Comparison of ENCODE assay signal across 1 cellular context in the genomic region with DNA sequence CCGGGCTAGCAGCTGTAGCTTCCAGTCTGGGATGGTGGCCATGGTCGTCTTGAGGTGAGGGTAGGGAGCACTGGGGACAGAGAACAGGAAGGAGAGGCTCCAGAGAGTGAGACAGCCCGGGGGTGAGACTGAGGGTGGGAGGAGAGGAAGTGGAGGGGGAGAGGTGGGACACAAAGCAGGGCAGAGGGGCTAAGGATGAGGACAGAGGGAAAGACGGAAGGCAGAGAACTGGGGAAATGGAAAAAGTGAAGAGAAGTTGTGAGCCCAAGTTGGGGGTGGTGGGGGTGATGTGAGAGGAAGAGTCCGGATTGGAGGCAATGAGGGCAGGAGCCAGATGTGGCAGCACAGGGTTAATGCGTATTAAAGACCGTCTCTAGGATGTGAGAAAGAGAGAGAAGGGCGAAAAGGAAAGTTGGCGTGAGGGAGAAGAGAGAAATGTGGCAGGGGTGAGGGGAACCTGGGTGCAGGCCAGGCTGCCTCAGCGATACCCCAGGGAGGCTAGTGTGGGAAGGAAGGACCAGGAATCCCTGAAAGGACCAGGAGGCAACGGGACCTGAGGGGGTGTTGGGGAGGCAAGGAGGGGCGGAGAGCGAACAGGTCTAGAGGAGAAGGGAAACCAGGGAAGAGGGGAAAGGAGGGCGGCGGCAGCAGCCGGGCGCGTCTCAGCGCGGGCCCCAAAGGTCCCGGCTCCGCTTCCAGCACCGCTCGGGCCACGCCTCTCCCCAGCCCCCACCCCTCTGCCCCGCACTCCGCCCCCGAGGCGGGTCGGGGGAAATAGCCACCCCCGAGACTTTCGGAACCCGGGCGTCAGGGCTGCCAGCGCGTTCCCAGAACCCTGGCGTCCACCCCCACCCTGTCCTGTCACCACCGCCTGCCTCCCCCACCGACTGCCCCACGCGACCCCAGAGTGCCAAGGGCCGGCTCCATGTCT.
TF ChIP-seq lines count a peak whose summit lies in the region.

PPP1R18 (minus strand) TSS at position 669 of the 931 bp plus-strand sequence; CDS start at position 42, 627 bp downstream.

TF ChIP-seq in HepG2, 621 proteins besides CTCF, POLR2A, EP300 and RAD21 (continued from another document and continues in another):
- TF ChIP-seq PRDM15 (CRISPR knock-in tag; IDR thresholded peaks at IDR 0.05) = no peak
- TF ChIP-seq ZGPAT (CRISPR knock-in tag; IDR thresholded peaks at IDR 0.05) = no peak
- TF ChIP-seq ZNF569 (CRISPR knock-in tag; IDR thresholded peaks at IDR 0.05; ENCODE audit: borderline replicate concordance) = no peak
- no peak for TF ChIP-seq ZNF570 (CRISPR knock-in tag; IDR thresholded peaks at IDR 0.05; ENCODE audit: borderline replicate concordance)
- peak; percentile 31; the same call in 1 of the 2 replicates for TF ChIP-seq ZNF441 (CRISPR knock-in tag; IDR thresholded peaks at IDR 0.05; ENCODE audit: borderline replicate concordance)
- TF ChIP-seq FOXK1 (CRISPR knock-in tag; IDR thresholded peaks at IDR 0.05; ENCODE audit: borderline replicate concordance, low read depth) = no peak
- TF ChIP-seq ZNF451 (CRISPR knock-in tag; IDR thresholded peaks at IDR 0.05) = no peak
- TF ChIP-seq HIVEP1 (CRISPR knock-in tag; IDR thresholded peaks at IDR 0.05) = no peak
- TF ChIP-seq HOXA5 (CRISPR knock-in tag; IDR thresholded peaks at IDR 0.05) = peak; percentile 35; the same call in 1 of the 2 replicates
- TF ChIP-seq ZNF563 (CRISPR knock-in tag; IDR thresholded peaks at IDR 0.05) = no peak
- no peak for TF ChIP-seq FOXA1 (IDR thresholded peaks at IDR 0.05)
- no peak for TF ChIP-seq FOXA1 (CRISPR knock-in tag; IDR thresholded peaks at IDR 0.05)
- TF ChIP-seq FLYWCH1 (CRISPR knock-in tag; IDR thresholded peaks at IDR 0.05) = 0 out of 2 replicates have a peak, but pooled peaks have one; percentile 8
- no peak for TF ChIP-seq ZC3H13 (CRISPR knock-in tag; IDR thresholded peaks at IDR 0.05)
- TF ChIP-seq, protein P1, sequence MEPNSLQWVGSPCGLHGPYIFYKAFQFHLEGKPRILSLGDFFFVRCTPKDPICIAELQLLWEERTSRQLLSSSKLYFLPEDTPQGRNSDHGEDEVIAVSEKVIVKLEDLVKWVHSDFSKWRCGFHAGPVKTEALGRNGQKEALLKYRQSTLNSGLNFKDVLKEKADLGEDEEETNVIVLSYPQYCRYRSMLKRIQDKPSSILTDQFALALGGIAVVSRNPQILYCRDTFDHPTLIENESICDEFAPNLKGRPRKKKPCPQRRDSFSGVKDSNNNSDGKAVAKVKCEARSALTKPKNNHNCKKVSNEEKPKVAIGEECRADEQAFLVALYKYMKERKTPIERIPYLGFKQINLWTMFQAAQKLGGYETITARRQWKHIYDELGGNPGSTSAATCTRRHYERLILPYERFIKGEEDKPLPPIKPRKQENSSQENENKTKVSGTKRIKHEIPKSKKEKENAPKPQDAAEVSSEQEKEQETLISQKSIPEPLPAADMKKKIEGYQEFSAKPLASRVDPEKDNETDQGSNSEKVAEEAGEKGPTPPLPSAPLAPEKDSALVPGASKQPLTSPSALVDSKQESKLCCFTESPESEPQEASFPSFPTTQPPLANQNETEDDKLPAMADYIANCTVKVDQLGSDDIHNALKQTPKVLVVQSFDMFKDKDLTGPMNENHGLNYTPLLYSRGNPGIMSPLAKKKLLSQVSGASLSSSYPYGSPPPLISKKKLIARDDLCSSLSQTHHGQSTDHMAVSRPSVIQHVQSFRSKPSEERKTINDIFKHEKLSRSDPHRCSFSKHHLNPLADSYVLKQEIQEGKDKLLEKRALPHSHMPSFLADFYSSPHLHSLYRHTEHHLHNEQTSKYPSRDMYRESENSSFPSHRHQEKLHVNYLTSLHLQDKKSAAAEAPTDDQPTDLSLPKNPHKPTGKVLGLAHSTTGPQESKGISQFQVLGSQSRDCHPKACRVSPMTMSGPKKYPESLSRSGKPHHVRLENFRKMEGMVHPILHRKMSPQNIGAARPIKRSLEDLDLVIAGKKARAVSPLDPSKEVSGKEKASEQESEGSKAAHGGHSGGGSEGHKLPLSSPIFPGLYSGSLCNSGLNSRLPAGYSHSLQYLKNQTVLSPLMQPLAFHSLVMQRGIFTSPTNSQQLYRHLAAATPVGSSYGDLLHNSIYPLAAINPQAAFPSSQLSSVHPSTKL (CRISPR knock-in tag; IDR thresholded peaks at IDR 0.05) = no peak
- TF ChIP-seq ZNF724P (CRISPR knock-in tag; IDR thresholded peaks at IDR 0.05; ENCODE audit: borderline replicate concordance) = no peak
- no peak for TF ChIP-seq ZNF33A (CRISPR knock-in tag; IDR thresholded peaks at IDR 0.05; ENCODE audit: borderline replicate concordance)
- no peak for TF ChIP-seq ATAD3A (CRISPR knock-in tag; IDR thresholded peaks at IDR 0.05)
- TF ChIP-seq MED1 (CRISPR knock-in tag; IDR thresholded peaks at IDR 0.05) = 0 out of 2 replicates have a peak, but pooled peaks have one; percentile 5
- TF ChIP-seq BCL6 (CRISPR knock-in tag; IDR thresholded peaks at IDR 0.05) = no peak
- no peak for TF ChIP-seq SMARCE1 (IDR thresholded peaks at IDR 0.05; ENCODE audit: borderline replicate concordance)
- no peak for TF ChIP-seq NFE2 (CRISPR knock-in tag; IDR thresholded peaks at IDR 0.05)
- TF ChIP-seq SAP130 (CRISPR knock-in tag; IDR thresholded peaks at IDR 0.05; ENCODE audit: low read depth) = 0 out of 2 replicates have a peak, but pooled peaks have one; percentile 4
- no peak for TF ChIP-seq NR0B2 (CRISPR knock-in tag; IDR thresholded peaks at IDR 0.05)
- no peak for TF ChIP-seq SNAI1 (CRISPR knock-in tag; IDR thresholded peaks at IDR 0.05; ENCODE audit: borderline replicate concordance)
- TF ChIP-seq JARID2 (CRISPR knock-in tag; IDR thresholded peaks at IDR 0.05; ENCODE audit: insufficient replicate concordance) = no peak
- TF ChIP-seq ZNF292 (CRISPR knock-in tag; IDR thresholded peaks at IDR 0.05; ENCODE audit: borderline replicate concordance, low read depth) = no peak
- TF ChIP-seq CHCHD3 (CRISPR knock-in tag; IDR thresholded peaks at IDR 0.05) = no peak
- no peak for TF ChIP-seq TBL1XR1 (IDR thresholded peaks at IDR 0.05; ENCODE audit: borderline replicate concordance, low read length, partially characterized antibody)
- no peak; the same call in 1 of the 2 replicates for TF ChIP-seq MXD1 (CRISPR knock-in tag; IDR thresholded peaks at IDR 0.05)
- TF ChIP-seq TCF7L2 (IDR thresholded peaks at IDR 0.05; ENCODE audit: low read depth, low read length) = no peak
- TF ChIP-seq, protein P2, sequence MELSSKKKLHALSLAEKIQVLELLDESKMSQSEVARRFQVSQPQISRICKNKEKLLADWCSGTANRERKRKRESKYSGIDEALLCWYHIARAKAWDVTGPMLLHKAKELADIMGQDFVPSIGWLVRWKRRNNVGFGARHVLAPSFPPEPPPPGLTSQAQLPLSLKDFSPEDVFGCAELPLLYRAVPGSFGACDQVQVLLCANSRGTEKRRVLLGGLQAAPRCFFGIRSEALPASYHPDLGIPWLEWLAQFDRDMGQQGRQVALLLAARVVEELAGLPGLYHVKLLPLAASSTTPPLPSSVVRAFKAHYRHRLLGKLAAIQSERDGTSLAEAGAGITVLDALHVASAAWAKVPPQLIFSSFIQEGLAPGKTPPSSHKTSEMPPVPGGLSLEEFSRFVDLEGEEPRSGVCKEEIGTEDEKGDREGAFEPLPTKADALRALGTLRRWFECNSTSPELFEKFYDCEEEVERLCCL (CRISPR knock-in tag; IDR thresholded peaks at IDR 0.05; ENCODE audit: borderline replicate concordance) = no peak
- 0 out of 2 replicates have a peak, but pooled peaks have one; percentile 32 for TF ChIP-seq ZNF431 (CRISPR knock-in tag; IDR thresholded peaks at IDR 0.05; ENCODE audit: borderline replicate concordance, low read depth)
- TF ChIP-seq HNF4G (IDR thresholded peaks at IDR 0.05; ENCODE audit: borderline replicate concordance, low read depth, low read length) = no peak
- no peak for TF ChIP-seq HNF4G (CRISPR knock-in tag; IDR thresholded peaks at IDR 0.05; ENCODE audit: borderline replicate concordance, low read depth)
- TF ChIP-seq, protein P3, sequence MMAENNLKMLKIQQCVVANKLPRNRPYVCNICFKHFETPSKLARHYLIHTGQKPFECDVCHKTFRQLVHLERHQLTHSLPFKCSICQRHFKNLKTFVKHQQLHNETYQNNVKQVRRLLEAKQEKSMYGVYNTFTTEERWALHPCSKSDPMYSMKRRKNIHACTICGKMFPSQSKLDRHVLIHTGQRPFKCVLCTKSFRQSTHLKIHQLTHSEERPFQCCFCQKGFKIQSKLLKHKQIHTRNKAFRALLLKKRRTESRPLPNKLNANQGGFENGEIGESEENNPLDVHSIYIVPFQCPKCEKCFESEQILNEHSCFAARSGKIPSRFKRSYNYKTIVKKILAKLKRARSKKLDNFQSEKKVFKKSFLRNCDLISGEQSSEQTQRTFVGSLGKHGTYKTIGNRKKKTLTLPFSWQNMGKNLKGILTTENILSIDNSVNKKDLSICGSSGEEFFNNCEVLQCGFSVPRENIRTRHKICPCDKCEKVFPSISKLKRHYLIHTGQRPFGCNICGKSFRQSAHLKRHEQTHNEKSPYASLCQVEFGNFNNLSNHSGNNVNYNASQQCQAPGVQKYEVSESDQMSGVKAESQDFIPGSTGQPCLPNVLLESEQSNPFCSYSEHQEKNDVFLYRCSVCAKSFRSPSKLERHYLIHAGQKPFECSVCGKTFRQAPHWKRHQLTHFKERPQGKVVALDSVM (CRISPR knock-in tag; IDR thresholded peaks at IDR 0.05) = no peak
- TF ChIP-seq, protein P4, sequence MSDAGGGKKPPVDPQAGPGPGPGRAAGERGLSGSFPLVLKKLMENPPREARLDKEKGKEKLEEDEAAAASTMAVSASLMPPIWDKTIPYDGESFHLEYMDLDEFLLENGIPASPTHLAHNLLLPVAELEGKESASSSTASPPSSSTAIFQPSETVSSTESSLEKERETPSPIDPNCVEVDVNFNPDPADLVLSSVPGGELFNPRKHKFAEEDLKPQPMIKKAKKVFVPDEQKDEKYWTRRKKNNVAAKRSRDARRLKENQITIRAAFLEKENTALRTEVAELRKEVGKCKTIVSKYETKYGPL (CRISPR knock-in tag; IDR thresholded peaks at IDR 0.05) = no peak
- TF ChIP-seq, protein P5, sequence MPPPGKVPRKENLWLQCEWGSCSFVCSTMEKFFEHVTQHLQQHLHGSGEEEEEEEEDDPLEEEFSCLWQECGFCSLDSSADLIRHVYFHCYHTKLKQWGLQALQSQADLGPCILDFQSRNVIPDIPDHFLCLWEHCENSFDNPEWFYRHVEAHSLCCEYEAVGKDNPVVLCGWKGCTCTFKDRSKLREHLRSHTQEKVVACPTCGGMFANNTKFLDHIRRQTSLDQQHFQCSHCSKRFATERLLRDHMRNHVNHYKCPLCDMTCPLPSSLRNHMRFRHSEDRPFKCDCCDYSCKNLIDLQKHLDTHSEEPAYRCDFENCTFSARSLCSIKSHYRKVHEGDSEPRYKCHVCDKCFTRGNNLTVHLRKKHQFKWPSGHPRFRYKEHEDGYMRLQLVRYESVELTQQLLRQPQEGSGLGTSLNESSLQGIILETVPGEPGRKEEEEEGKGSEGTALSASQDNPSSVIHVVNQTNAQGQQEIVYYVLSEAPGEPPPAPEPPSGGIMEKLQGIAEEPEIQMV (CRISPR knock-in tag; IDR thresholded peaks at IDR 0.05; ENCODE audit: low read depth) = no peak
- TF ChIP-seq ZNF746 (CRISPR knock-in tag; IDR thresholded peaks at IDR 0.05) = no peak; the same call in 1 of the 2 replicates
- no peak for TF ChIP-seq GLMP (CRISPR knock-in tag; IDR thresholded peaks at IDR 0.05; ENCODE audit: borderline replicate concordance)
- no peak for TF ChIP-seq NR2F1 (CRISPR knock-in tag; IDR thresholded peaks at IDR 0.05)
